19 cellular contexts compared by ENCODE assay signal in the genomic region with DNA sequence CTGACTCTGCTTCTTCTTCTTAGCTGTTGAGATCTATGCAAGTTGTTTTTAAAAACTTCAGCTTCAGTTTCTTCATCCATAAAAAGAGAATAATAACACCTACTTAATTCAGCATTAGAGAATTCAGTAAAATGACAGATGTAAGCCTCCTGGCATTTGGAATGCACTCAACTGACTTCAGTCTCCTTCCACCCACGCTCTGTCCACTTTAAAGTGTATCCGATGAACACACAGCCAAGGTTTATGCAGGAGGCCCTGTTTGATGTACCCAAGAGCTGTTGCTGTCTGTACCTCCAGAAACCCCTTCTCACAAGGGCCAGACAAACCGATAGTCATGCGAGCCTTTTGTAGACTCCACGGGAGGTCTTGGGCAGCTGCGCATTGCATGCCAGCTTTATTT. TPM values are rescaled to one million over a fixed set of nuclear protein-coding genes. Genes with fewer than 3 reads are reported as not detected.
DNase-seq lines count a peak whose midpoint lies in the region; ATAC-seq, FAIRE-seq and TF ChIP-seq lines count a peak whose summit lies in the region.
"Had no signal": no experiment of that assay in that cellular context is flagged by ENCODE, and none has a peak within 500 bp of the region (broad histone marks: within the 10 kb centered on the region; RNA-seq: fewer than 3 reads in every experiment).

No MANE protein-coding gene starts in this region.

- H2BK20ac ChIP-seq in H1 (ENCODE audit: low read length): no peak overlapping the region

- in situ Hi-C loops in G401 (cut with HindIII; ENCODE audit: low sequenced_read_pairs): no loop called here

- 78% methylated on average over 6 of the region's 6 CpGs; no CpG with 5 or more reads in 1 of the 2 experiments for WGBS in H1 (ENCODE audit: extremely low coverage in 1 of 2, insufficient coverage in 1 of 2, insufficient read length in 1 of 2, insufficient replicate concordance in 2 of 2, low coverage in 1 of 2, low lambda C conversion rate in 2 of 2, missing lambda C conversion rate in 1 of 2), 2 experiments
- WGBS in thyroid gland, 2 donors: 55 to 67% methylated on average over 6 of the region's 6 CpGs

- H3K4me3 ChIP-seq in H1 (ENCODE audit: extremely low read depth in 1 of 4, insufficient read depth in 2 of 4, low read depth in 3 of 4, low read length in 4 of 4) (no peak overlapping the region), thyroid gland (replicated peaks in 1 of 3) (no peak overlapping the region)
- H3K4me3 ChIP-seq: BLaER1, GM23248 had no signal

- H4K20me1 ChIP-seq in H1 (replicated peaks in 1 of 2; ENCODE audit: control insufficient read depth in 1 of 2, insufficient read depth in 2 of 2, low read length in 2 of 2): no peaks in the 10 kb centered on the region
- H4K20me1 ChIP-seq: BLaER1 had no signal

- no peak overlapping the region for H3K27ac ChIP-seq in H1 (ENCODE audit: low read depth, low read length)
- H3K27ac ChIP-seq in thyroid gland: no peak overlapping the region
- H3K27ac ChIP-seq: BLaER1, C4-2B, GM23248 had no signal

- TF ChIP-seq EP300 in H1 (IDR thresholded peaks at IDR 0.05; ENCODE audit: borderline replicate concordance in 1 of 2, low read depth in 2 of 2, low read length in 2 of 2): no peak

- TF ChIP-seq POLR2A in H1 (IDR thresholded peaks at IDR 0.05; ENCODE audit: control extremely low read depth in 1 of 2, low read depth in 2 of 2, low read length in 2 of 2) (no peak), thyroid gland (IDR thresholded peaks at IDR 0.05) (no peak), GM18505 (IDR thresholded peaks at IDR 0.05; ENCODE audit: borderline replicate concordance, extremely low read depth, insufficient read depth, insufficient read length) (no peak)

- H3K27me3 ChIP-seq in H1 (replicated peaks in 1 of 4; ENCODE audit: control insufficient read depth in 3 of 4, extremely low read depth in 1 of 4, insufficient read depth in 3 of 4, low read length in 3 of 4) (no peaks in the 10 kb centered on the region), thyroid gland (no peaks in the 10 kb centered on the region)
- H3K27me3 ChIP-seq: BLaER1 had no signal

- H4K8ac ChIP-seq in H1 (ENCODE audit: extremely low read depth, insufficient read depth, low read length): no peak overlapping the region

- no peak overlapping the region for H4K5ac ChIP-seq in H1 (ENCODE audit: insufficient read length, low read depth, low read length)

- H3K36me3 ChIP-seq in H1 (ENCODE audit: control insufficient read depth in 2 of 4, insufficient read depth in 4 of 4, low read length in 3 of 4): no peaks in the 10 kb centered on the region
- no peaks in the 10 kb centered on the region for H3K36me3 ChIP-seq in thyroid gland
- H3K36me3 ChIP-seq: BLaER1 had no signal

- no peak for TF ChIP-seq RAD21 in H1 (IDR thresholded peaks at IDR 0.05 in 1 of 2, conservative IDR thresholded peaks at IDR 0.05 in 1 of 2; ENCODE audit: low read depth in 2 of 2, low read length in 2 of 2)

- H3K9ac ChIP-seq in H1 (replicated peaks in 1 of 4; ENCODE audit: extremely low read depth in 1 of 4, low read depth in 3 of 4, low read length in 3 of 4): no peak overlapping the region
- H3K9ac ChIP-seq: BLaER1, GM23248 had no signal

- peak; percentile 85 for DNase-seq in DMS 273 (lab: John Stamatoyannopoulos, UW; ENCODE audit: unreplicated experiment)
- DNase-seq in G401 (ENCODE audit: low spot score): peak; percentile 73
- no peak for DNase-seq in H1 (ENCODE audit: low read depth in 1 of 2, low spot score in 2 of 2)
- peak; percentile 3 to 6 for DNase-seq in thyroid gland
- no peak for DNase-seq in activated naive CD4-positive, alpha-beta T cell treated with Interleukin-2 at 50 U/mL for 16 hours
- DNase-seq: Caco-2; CD4-positive, CD25-positive, alpha-beta regulatory T cell; CD8-positive, alpha-beta T cell; DMS53; DMS79 treated with DMSO at 0.1 percent for 48 hours; GM23248; H9 had no signal

- peak overlapping the region; percentile 38 for H2BK120ac ChIP-seq in H1 (replicated peaks; ENCODE audit: low read depth, low read length)

- POLR2A ChIA-PET in H1 (lab: Charles Lee; ENCODE audit: partially characterized antibody): interaction anchor here (0.6 kb wide), 1 partner anchor 483 kb away, joined by 3 read pairs; no protein-coding TSS in a partner anchor

- TF ChIP-seq CTCF in H1 (IDR thresholded peaks at IDR 0.05; ENCODE audit: control extremely low read depth in 1 of 3, insufficient read depth in 1 of 3, low read depth in 1 of 3, low read length in 3 of 3) (no peak), thyroid gland (IDR thresholded peaks at IDR 0.05) (no peak)

- no peak overlapping the region for H2BK15ac ChIP-seq in H1 (ENCODE audit: low read length)

- intact Hi-C loops in thyroid gland (cut with DNase I): no loop called here

- ATAC-seq in GM18870 (IDR thresholded peaks at IDR 0.05; ENCODE audit: unreplicated experiment) (no peak), GM18505 (IDR thresholded peaks at IDR 0.05; ENCODE audit: unreplicated experiment) (no peak)
- ATAC-seq: CD8-positive, alpha-beta T cell; HCT116 had no signal

- H3K18ac ChIP-seq in H1 (ENCODE audit: extremely low read depth, low read length): no peak overlapping the region

- CTCF ChIA-PET in H1 (lab: Charles Lee; ENCODE audit: partially characterized antibody): interaction anchor here (0.6 to 2.5 kb wide), 6 partner anchors 9 to 203 kb away, joined by 3 to 13 read pairs (median 4); no protein-coding TSS in a partner anchor

- no peak overlapping the region for H2AFZ ChIP-seq in H1 (ENCODE audit: low read length)
- H2AFZ ChIP-seq: GM23248 had no signal

- H3K79me1 ChIP-seq in H1 (ENCODE audit: low read depth, low read length): no peaks in the 10 kb centered on the region

- H2AK5ac ChIP-seq in H1 (ENCODE audit: low read depth, low read length): no peak overlapping the region

- H3K23ac ChIP-seq in H1 (ENCODE audit: insufficient read length): no peak overlapping the region

- FAIRE-seq in H1 (lab: Jason Lieb, UNC): no peak
- FAIRE-seq: G401.6, GM12892 had no signal

- H3K9me3 ChIP-seq in H1 (ENCODE audit: insufficient read depth in 2 of 2, low read depth in 1 of 2, low read length in 1 of 2): no peaks in the 10 kb centered on the region
- H3K9me3 ChIP-seq in thyroid gland: no peaks in the 10 kb centered on the region
- H3K9me3 ChIP-seq: BLaER1, Caco-2 had no signal

- H3K56ac ChIP-seq in H1 (replicated peaks; ENCODE audit: insufficient read length, low read depth, low read length): no peak overlapping the region

- no peaks in the 10 kb centered on the region for H3K79me2 ChIP-seq in H1 (ENCODE audit: control insufficient read depth in 1 of 2, insufficient read depth in 2 of 2, low read length in 2 of 2)

- H2BK5ac ChIP-seq in H1 (ENCODE audit: low read depth, low read length): no peak overlapping the region

- H3K4me1 ChIP-seq in H1 (replicated peaks in 1 of 4; ENCODE audit: control insufficient read depth in 3 of 4, insufficient read depth in 4 of 4, low read length in 3 of 4) (no peaks in the 10 kb centered on the region), thyroid gland (no peaks in the 10 kb centered on the region)
- H3K4me1 ChIP-seq: BLaER1, Caco-2 had no signal

- no peak overlapping the region for H3K4ac ChIP-seq in H1 (replicated peaks; ENCODE audit: insufficient read length, low read depth, low read length)

- no peak overlapping the region for H2BK12ac ChIP-seq in H1 (ENCODE audit: low read depth, low read length)

- peaks cover 2% of the 10 kb centered on the region; the same call in 1 of the 2 replicates for H3K23me2 ChIP-seq in H1 (ENCODE audit: low read depth, low read length)

- no peak overlapping the region for H4K91ac ChIP-seq in H1 (replicated peaks; ENCODE audit: insufficient read length, low read length)

- H3K14ac ChIP-seq in H1 (ENCODE audit: insufficient read length): no peak overlapping the region

- no peak overlapping the region for H3K4me2 ChIP-seq in H1 (ENCODE audit: insufficient read depth in 1 of 2, low read depth in 2 of 2, low read length in 2 of 2)
- H3K4me2 ChIP-seq: BLaER1 had no signal

TF ChIP-seq in H1, 55 proteins besides CTCF, POLR2A, EP300 and RAD21 (continues in another document):
- TF ChIP-seq HDAC2 (IDR thresholded peaks at IDR 0.05; ENCODE audit: borderline replicate concordance in 1 of 2, low read depth in 2 of 2, low read length in 2 of 2) (no peak), SRF (IDR thresholded peaks at IDR 0.05; ENCODE audit: low read depth, low read length) (no peak), CTBP2 (IDR thresholded peaks at IDR 0.05; ENCODE audit: borderline replicate concordance, insufficient read depth, insufficient read length, low read length) (no peak), TEAD4 (IDR thresholded peaks at IDR 0.05; ENCODE audit: low read depth, low read length) (no peak)

RNA-seq across cellular contexts. Expression of a gene that starts 27.1 kb away (rescaled TPM):
- 13.9 and 19.8 TPM in 2 replicates for total RNA-seq in G401 (2014; rRNA removed; shearing (Covaris generic))
- total RNA-seq in H1 (2021; fragmentation: NEBNext Ultra II Directional; extraction: Animal tissue kit (Norgen Biotek cat#: 25700)): 34.6 and 41.5 TPM in 2 replicates
- 25.8 and 28.9 TPM in 2 replicates for polyA plus RNA-seq in H1 (2011; rRNA removed)
- polyA plus RNA-seq in H1 (2011; cell fraction: cytosol; rRNA removed): 25.7 TPM
- 33.9 TPM for polyA plus RNA-seq in H1 (2011; cell fraction: nucleus; rRNA removed)
- 18.5 to 25.6 TPM (median 20.7 TPM) in 4 replicates for polyA plus RNA-seq in H1 (2012, experiment 1 of 2)
- polyA plus RNA-seq in H1 (2012, experiment 2 of 2): 4.4 TPM
- polyA plus RNA-seq in H1 (2013, experiment 1 of 2): 39.3 TPM
- polyA plus RNA-seq in H1 (2013, experiment 2 of 2): 46.4 TPM
- polyA minus RNA-seq in H1 (2011; rRNA and poly(A)+ RNA removed): 75.3 and 80.9 TPM in 2 replicates
- polyA minus RNA-seq in H1 (2011; cell fraction: cytosol; rRNA and poly(A)+ RNA removed): 32.2 TPM
- 40.6 TPM for polyA minus RNA-seq in H1 (2011; cell fraction: nucleus; rRNA and poly(A)+ RNA removed)
- 10 to 100 TPM in 1 of 4 donors, 1 to 10 TPM in 3; 8.0 to 11.3 (median 8.9) TPM for total RNA-seq in thyroid gland

Comparison
In these comparisons a context has a peak if more than half of its experiments do, and no peak if none do; other contexts are left out.
1. DNase-seq: peak in DMS 273 (single experiment), G401 (single experiment) and thyroid gland (2 of 2); none in H1 (0 of 2) and activated naive CD4-positive, alpha-beta T cell treated with Interleukin-2 at 50 U/mL for 16 hours (single experiment).